ENCODE assay signal across 7 cellular contexts in genomic region chr7:139101637-139102158, GRCh38. TPM values are rescaled to one million over a fixed set of nuclear protein-coding genes. Genes with fewer than 3 reads are reported as not detected.
DNase-seq lines count a peak whose midpoint lies in the region; ATAC-seq and TF ChIP-seq lines count a peak whose summit lies in the region.
"Not testable (repeated sequence)": the region's sequence is repeated elsewhere in the genome, so short reads cannot be mapped to it uniquely, and the experiment has no call there.

No MANE protein-coding gene starts in this region.

- CTCF ChIA-PET in CD4-positive, alpha-beta T cell (lab: Charles Lee): interaction anchor here (1.9 kb wide), 1 partner anchor 26 kb away, joined by 6 read pairs; no protein-coding TSS in a partner anchor
- CTCF ChIA-PET in activated CD4-positive, alpha-beta memory T cell treated with anti-CD3 and anti-CD28 coated beads for 36 hours (lab: Charles Lee): interaction anchor here (0.6 to 1.8 kb wide), 2 partner anchors 19 to 27 kb away, joined by 5 read pairs; no protein-coding TSS in a partner anchor

- not testable (repeated sequence) for H3K9me3 ChIP-seq in CD4-positive, alpha-beta T cell (ENCODE audit: control insufficient read depth, low read length); neutrophil

- peak overlapping the region; percentile 59 for H3K27ac ChIP-seq in CD4-positive, alpha-beta T cell (ENCODE audit: low read depth, low read length)
- H3K27ac ChIP-seq in neutrophil: peak overlapping the region; percentile 41

- intact Hi-C loops in CD4-positive, alpha-beta T cell (cut with DNase I, micrococcal nuclease): loop anchor here in 1 of 2 experiments (10.0 kb wide), 1 partner anchor 637 kb away; the partner anchor contains the start of gene TRIM24
- intact Hi-C loops in activated CD4-positive, alpha-beta memory T cell treated with anti-CD3 and anti-CD28 coated beads for 36 hours (cut with micrococcal nuclease): loop anchor here (10.0 kb wide), 1 partner anchor 637 kb away; the partner anchor contains the start of gene TRIM24

- not testable (repeated sequence) for TF ChIP-seq POLR2A in NB4 (IDR thresholded peaks at IDR 0.05; ENCODE audit: extremely low read depth, insufficient read length)

- peak overlapping the region; percentile 33 for H3K4me3 ChIP-seq in NB4 (ENCODE audit: low read depth, low read length)
- not testable (repeated sequence) for H3K4me3 ChIP-seq in neutrophil (ENCODE audit: low read depth in 1 of 2, low read length in 1 of 2)

- ATAC-seq in CD4-positive, alpha-beta T cell (ENCODE audit: poor library complexity); activated T-helper 17 cell treated with anti-CD3 and anti-CD28 coated beads, Interleukin-2, amount 50 U/mL, for 72 hours (replicated peaks); activated naive CD8-positive, alpha-beta T cell treated with anti-CD3 and anti-CD28 coated beads, Interleukin-2, amount 50 U/mL, for 24 hours: not testable (repeated sequence)

- H3K36me3 ChIP-seq in neutrophil: peaks cover 15% of the 10 kb centered on the region

- DNase-seq in CD4-positive, alpha-beta T cell; NB4 (ENCODE audit: low read depth); activated CD4-positive, alpha-beta memory T cell treated with anti-CD3 and anti-CD28 coated beads for 36 hours; activated naive CD8-positive, alpha-beta T cell treated with anti-CD3 and anti-CD28 coated beads, Interleukin-2, amount 50 U/mL, for 24 hours; immature natural killer cell: not testable (repeated sequence)

- peak overlapping the region; percentile 92 for H3K27ac Mint-ChIP-seq in CD4-positive, alpha-beta T cell
- peak overlapping the region; percentile 94 for H3K27ac Mint-ChIP-seq in activated CD4-positive, alpha-beta memory T cell treated with anti-CD3 and anti-CD28 coated beads for 36 hours
- peak overlapping the region; percentile 74 for H3K27ac Mint-ChIP-seq in activated T-helper 17 cell treated with anti-CD3 and anti-CD28 coated beads, Interleukin-2, amount 50 U/mL, for 72 hours
- peak overlapping the region; percentile 85 for H3K27ac Mint-ChIP-seq in activated naive CD8-positive, alpha-beta T cell treated with anti-CD3 and anti-CD28 coated beads, Interleukin-2, amount 50 U/mL, for 24 hours
- peak overlapping the region; percentile 74 to 89 (median 86) for H3K27ac Mint-ChIP-seq in immature natural killer cell

- POLR2A ChIA-PET in CD4-positive, alpha-beta T cell (lab: Charles Lee): interaction anchor here (1.2 to 3.9 kb wide), 4 partner anchors 9 to 67 kb away, joined by 3 to 26 read pairs (median 4); no protein-coding TSS in a partner anchor
- POLR2A ChIA-PET in activated CD4-positive, alpha-beta memory T cell treated with anti-CD3 and anti-CD28 coated beads for 36 hours (lab: Charles Lee): interaction anchor here (1.2 kb wide), 1 partner anchor 11 kb away, joined by 3 read pairs; no protein-coding TSS in a partner anchor

- peaks cover 37% of the 10 kb centered on the region in 2 experiments for H3K4me1 ChIP-seq in neutrophil (ENCODE audit: control insufficient read depth in 1 of 2, insufficient read depth in 1 of 2, low read depth in 1 of 2, low read length in 1 of 2)

- peaks cover 71% of the 10 kb centered on the region for H3K4me1 Mint-ChIP-seq in CD4-positive, alpha-beta T cell (ENCODE audit: low read depth)
- H3K4me1 Mint-ChIP-seq in activated CD4-positive, alpha-beta memory T cell treated with anti-CD3 and anti-CD28 coated beads for 36 hours (ENCODE audit: low read depth): peaks cover 49% of the 10 kb centered on the region
- H3K4me1 Mint-ChIP-seq in activated T-helper 17 cell treated with anti-CD3 and anti-CD28 coated beads, Interleukin-2, amount 50 U/mL, for 72 hours: peaks cover 20% of the 10 kb centered on the region
- H3K4me1 Mint-ChIP-seq in activated naive CD8-positive, alpha-beta T cell treated with anti-CD3 and anti-CD28 coated beads, Interleukin-2, amount 50 U/mL, for 24 hours: peaks cover 71% of the 10 kb centered on the region
- H3K4me1 Mint-ChIP-seq in immature natural killer cell: peaks cover 70 to 89% of the 10 kb centered on the region in 2 donors

- H3K27me3 Mint-ChIP-seq in CD4-positive, alpha-beta T cell; activated CD4-positive, alpha-beta memory T cell treated with anti-CD3 and anti-CD28 coated beads for 36 hours; activated T-helper 17 cell treated with anti-CD3 and anti-CD28 coated beads, Interleukin-2, amount 50 U/mL, for 72 hours; activated naive CD8-positive, alpha-beta T cell treated with anti-CD3 and anti-CD28 coated beads, Interleukin-2, amount 50 U/mL, for 24 hours: not testable (repeated sequence)
- peaks cover 8 to 36% (median 22%) of the 10 kb centered on the region in 3 donors for H3K27me3 Mint-ChIP-seq in immature natural killer cell (ENCODE audit: low read depth in 3 of 3)

- peaks cover 89% of the 10 kb centered on the region for H3K36me3 Mint-ChIP-seq in CD4-positive, alpha-beta T cell (ENCODE audit: low read depth)
- H3K36me3 Mint-ChIP-seq in activated CD4-positive, alpha-beta memory T cell treated with anti-CD3 and anti-CD28 coated beads for 36 hours: peaks cover 65% of the 10 kb centered on the region
- H3K36me3 Mint-ChIP-seq in activated T-helper 17 cell treated with anti-CD3 and anti-CD28 coated beads, Interleukin-2, amount 50 U/mL, for 72 hours (ENCODE audit: low read depth): peaks cover 97% of the 10 kb centered on the region
- peaks cover 60% of the 10 kb centered on the region for H3K36me3 Mint-ChIP-seq in activated naive CD8-positive, alpha-beta T cell treated with anti-CD3 and anti-CD28 coated beads, Interleukin-2, amount 50 U/mL, for 24 hours (ENCODE audit: low read depth)
- H3K36me3 Mint-ChIP-seq in immature natural killer cell: peaks cover 0 to 16% (median 3%) of the 10 kb centered on the region in 3 donors

- H3K27me3 ChIP-seq in CD4-positive, alpha-beta T cell (ENCODE audit: control insufficient read depth, insufficient read depth, low read length); neutrophil: not testable (repeated sequence)

- H3K4me3 Mint-ChIP-seq in CD4-positive, alpha-beta T cell: peak overlapping the region; percentile 89
- H3K4me3 Mint-ChIP-seq in activated CD4-positive, alpha-beta memory T cell treated with anti-CD3 and anti-CD28 coated beads for 36 hours: peak overlapping the region; percentile 78
- peak overlapping the region; percentile 93 for H3K4me3 Mint-ChIP-seq in activated T-helper 17 cell treated with anti-CD3 and anti-CD28 coated beads, Interleukin-2, amount 50 U/mL, for 72 hours
- peak overlapping the region; percentile 78 for H3K4me3 Mint-ChIP-seq in activated naive CD8-positive, alpha-beta T cell treated with anti-CD3 and anti-CD28 coated beads, Interleukin-2, amount 50 U/mL, for 24 hours
- peak overlapping the region; percentile 43 to 82 (median 63) for H3K4me3 Mint-ChIP-seq in immature natural killer cell

- not testable (repeated sequence) for H3K9me3 Mint-ChIP-seq in CD4-positive, alpha-beta T cell; activated CD4-positive, alpha-beta memory T cell treated with anti-CD3 and anti-CD28 coated beads for 36 hours; activated T-helper 17 cell treated with anti-CD3 and anti-CD28 coated beads, Interleukin-2, amount 50 U/mL, for 72 hours; activated naive CD8-positive, alpha-beta T cell treated with anti-CD3 and anti-CD28 coated beads, Interleukin-2, amount 50 U/mL, for 24 hours; immature natural killer cell

- not testable (repeated sequence) for TF ChIP-seq CTCF in CD4-positive, alpha-beta T cell (IDR thresholded peaks at IDR 0.05); NB4 (IDR thresholded peaks at IDR 0.05; ENCODE audit: low read depth, low read length); neutrophil (IDR thresholded peaks at IDR 0.05)

RNA-seq across cellular contexts. Expression of gene ZC3HAV1, which starts 7.8 kb away (rescaled TPM):
- 100 to 1,000 TPM; 169 to 178 TPM for total RNA-seq in CD4-positive, alpha-beta T cell
- total RNA-seq in activated CD4-positive, alpha-beta memory T cell treated with anti-CD3 and anti-CD28 coated beads for 36 hours: 10 to 100 TPM; 99.3 to 99.6 TPM
- total RNA-seq in activated T-helper 17 cell treated with anti-CD3 and anti-CD28 coated beads, Interleukin-2, amount 50 U/mL, for 72 hours: 100 to 1,000 TPM; 111 to 150 TPM
- 100 to 1,000 TPM in 1 of 3 donors, 10 to 100 TPM in 2; 69.4 to 121 (median 74.5) TPM for polyA plus RNA-seq in immature natural killer cell
